14 cellular contexts compared by ENCODE assay signal in the genomic region with DNA sequence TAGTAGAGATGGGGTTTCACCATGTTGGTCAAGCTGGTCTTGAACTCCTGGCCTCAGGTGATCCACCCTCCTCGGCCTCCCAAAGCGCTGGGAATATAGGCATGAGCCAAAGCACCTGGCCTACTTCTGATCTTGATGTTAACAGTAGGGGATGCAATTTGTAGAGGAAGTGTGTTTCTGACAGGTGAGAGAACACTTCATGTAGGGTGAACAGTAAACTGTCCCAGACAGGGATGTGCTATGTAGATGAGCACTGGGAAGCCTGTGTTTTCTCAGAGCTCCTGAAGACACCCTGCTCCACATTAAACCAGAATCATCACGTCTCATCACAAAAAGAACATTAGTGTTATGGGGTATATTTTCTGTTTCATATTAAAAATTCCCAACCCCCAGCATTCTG. TPM values are rescaled to one million over a fixed set of nuclear protein-coding genes. Genes with fewer than 3 reads are reported as not detected.
A peak's percentile ranks its signal among the peaks of the same experiment; 100 is the strongest.
DNase-seq lines count a peak whose midpoint lies in the region; ATAC-seq, FAIRE-seq and TF ChIP-seq lines count a peak whose summit lies in the region.
"Had no signal": no experiment of that assay in that cellular context is flagged by ENCODE, and none has a peak within 500 bp of the region (broad histone marks: within the 10 kb centered on the region; RNA-seq: fewer than 3 reads in every experiment).

No MANE protein-coding gene starts in this region.

- no peak for TF ChIP-seq POLR2A in GM12892 (IDR thresholded peaks at IDR 0.05; ENCODE audit: low read depth, low read length)

- H3K27ac Mint-ChIP-seq in CD4-positive, alpha-beta memory T cell, result peak overlapping the region; percentile 52 to 93 (median 75)
- no peak overlapping the region for H3K27ac Mint-ChIP-seq in activated B cell treated with CpG ODN at 0.5 μM for 24 hours
- H3K27ac Mint-ChIP-seq in naive thymus-derived CD8-positive, alpha-beta T cell, result peak overlapping the region; percentile 35 to 98 (median 86)
- no peak overlapping the region for H3K27ac Mint-ChIP-seq in natural killer cell treated with Interleukin-12 subunit alpha and Interleukin-12 subunit beta and Interleukin-15 and Interleukin-18, amount 100 ng/mL, for 72 hours

- H3K9me3 Mint-ChIP-seq in CD4-positive, alpha-beta memory T cell, result peaks cover 0 to 3% (median 0%) of the 10 kb centered on the region in 8 donors
- no peaks in the 10 kb centered on the region for H3K9me3 Mint-ChIP-seq in activated B cell treated with CpG ODN at 0.5 μM for 24 hours
- H3K9me3 Mint-ChIP-seq in naive thymus-derived CD8-positive, alpha-beta T cell, result no peaks in the 10 kb centered on the region
- H3K9me3 Mint-ChIP-seq in natural killer cell treated with Interleukin-12 subunit alpha and Interleukin-12 subunit beta and Interleukin-15 and Interleukin-18, amount 100 ng/mL, for 72 hours, result no peaks in the 10 kb centered on the region

- DNase-seq in CD4-positive, alpha-beta memory T cell, result no peak
- DNase-seq in GM12892 (ENCODE audit: insufficient read length) (no peak), activated B cell treated with CpG ODN at 0.5 μM for 24 hours (no peak), SIG-M5 (lab: John Stamatoyannopoulos, UW) (no peak), ascending aorta (ENCODE audit: low spot score in 2 of 2) (no peak), H7 (no peak)
- DNase-seq in naive thymus-derived CD8-positive, alpha-beta T cell, result no peak
- no peak for DNase-seq in natural killer cell treated with Interleukin-12 subunit alpha and Interleukin-12 subunit beta and Interleukin-15 and Interleukin-18, amount 100 ng/mL, for 72 hours (ENCODE audit: low spot score)
- DNase-seq: EL, NCI-H1417, NCI-H187 treated with DMSO at 0.1 percent for 48 hours, NCI-H69, RPMI8226, SJCRH30 had no signal

- no peaks in the 10 kb centered on the region for H3K27me3 ChIP-seq in CD4-positive, alpha-beta memory T cell (ENCODE audit: insufficient read depth, low read length)
- no peaks in the 10 kb centered on the region for H3K27me3 ChIP-seq in ascending aorta
- no peaks in the 10 kb centered on the region for H3K27me3 ChIP-seq in H7 (ENCODE audit: control insufficient read depth, insufficient read depth, low read length)
- H3K27me3 ChIP-seq: SJCRH30 had no signal

- ATAC-seq in activated B cell treated with CpG ODN at 0.5 μM for 24 hours (ENCODE audit: low read depth), result no peak
- ATAC-seq in naive thymus-derived CD8-positive, alpha-beta T cell, result no peak
- ATAC-seq in natural killer cell treated with Interleukin-12 subunit alpha and Interleukin-12 subunit beta and Interleukin-15 and Interleukin-18, amount 100 ng/mL, for 72 hours, result no peak

- H3K36me3 Mint-ChIP-seq in CD4-positive, alpha-beta memory T cell, result peaks cover 7 to 19% of the 10 kb centered on the region in 2 donors
- no peaks in the 10 kb centered on the region for H3K36me3 Mint-ChIP-seq in activated B cell treated with CpG ODN at 0.5 μM for 24 hours (ENCODE audit: low read depth)
- peaks cover 4 to 13% (median 11%) of the 10 kb centered on the region in 3 donors for H3K36me3 Mint-ChIP-seq in naive thymus-derived CD8-positive, alpha-beta T cell
- H3K36me3 Mint-ChIP-seq in natural killer cell treated with Interleukin-12 subunit alpha and Interleukin-12 subunit beta and Interleukin-15 and Interleukin-18, amount 100 ng/mL, for 72 hours, result no peaks in the 10 kb centered on the region

- no peak overlapping the region for H3K27ac ChIP-seq in CD4-positive, alpha-beta memory T cell (ENCODE audit: low read depth, low read length)
- H3K27ac ChIP-seq in ascending aorta, result no peak overlapping the region
- H3K27ac ChIP-seq: SJCRH30 had no signal

- CTCF ChIA-PET in CD4-positive, alpha-beta memory T cell (lab: Charles Lee; ENCODE audit: partially characterized antibody), result interaction anchor here (0.5 to 7.1 kb wide), 7 partner anchors 8 to 54 kb away, joined by 3 to 86 read pairs (median 5); a partner anchor contains a TSS
- CTCF ChIA-PET in activated B cell treated with CpG ODN at 0.5 μM for 24 hours (lab: Charles Lee), result interaction anchor here (1.0 to 1.3 kb wide), 2 partner anchors 11 to 56 kb away, joined by 3 read pairs; no protein-coding TSS in a partner anchor

- H3K4me3 Mint-ChIP-seq in CD4-positive, alpha-beta memory T cell, result peak overlapping the region in 3 of 8 donors; percentile 17 to 53 (median 30)
- H3K4me3 Mint-ChIP-seq in activated B cell treated with CpG ODN at 0.5 μM for 24 hours, result peak overlapping the region; percentile 28
- peak overlapping the region in 4 of 10 donors; percentile 20 to 73 (median 30) for H3K4me3 Mint-ChIP-seq in naive thymus-derived CD8-positive, alpha-beta T cell
- no peak overlapping the region for H3K4me3 Mint-ChIP-seq in natural killer cell treated with Interleukin-12 subunit alpha and Interleukin-12 subunit beta and Interleukin-15 and Interleukin-18, amount 100 ng/mL, for 72 hours

- no peaks in the 10 kb centered on the region for H3K9me3 ChIP-seq in CD4-positive, alpha-beta memory T cell (ENCODE audit: control insufficient read depth in 1 of 2, low read length in 2 of 2)
- no peaks in the 10 kb centered on the region for H3K9me3 ChIP-seq in ascending aorta
- H3K9me3 ChIP-seq: SJCRH30 had no signal

- peak; percentile 91 for FAIRE-seq in GM12892 (lab: Jason Lieb, UNC)

- no peaks in the 10 kb centered on the region for H3K36me3 ChIP-seq in CD4-positive, alpha-beta memory T cell (ENCODE audit: insufficient read depth, low read length)
- H3K36me3 ChIP-seq in ascending aorta (no peaks in the 10 kb centered on the region), H7 (replicated peaks; ENCODE audit: control insufficient read depth, insufficient read depth, low read length) (no peaks in the 10 kb centered on the region)
- H3K36me3 ChIP-seq: SJCRH30 had no signal

- H3K27me3 Mint-ChIP-seq in CD4-positive, alpha-beta memory T cell, result no peaks in the 10 kb centered on the region
- no peaks in the 10 kb centered on the region for H3K27me3 Mint-ChIP-seq in activated B cell treated with CpG ODN at 0.5 μM for 24 hours
- H3K27me3 Mint-ChIP-seq in naive thymus-derived CD8-positive, alpha-beta T cell, result no peaks in the 10 kb centered on the region
- no peaks in the 10 kb centered on the region for H3K27me3 Mint-ChIP-seq in natural killer cell treated with Interleukin-12 subunit alpha and Interleukin-12 subunit beta and Interleukin-15 and Interleukin-18, amount 100 ng/mL, for 72 hours

- intact Hi-C loops in CD4-positive, alpha-beta memory T cell (cut with micrococcal nuclease), result no loop called here
- intact Hi-C loops in activated B cell treated with CpG ODN at 0.5 μM for 24 hours (cut with micrococcal nuclease), result no loop called here
- intact Hi-C loops in ascending aorta (cut with DNase I), result no loop called here

- peaks cover 68% of the 10 kb centered on the region for H3K4me1 ChIP-seq in CD4-positive, alpha-beta memory T cell (ENCODE audit: insufficient read depth, low read length)
- H3K4me1 ChIP-seq in ascending aorta, result no peaks in the 10 kb centered on the region
- H3K4me1 ChIP-seq: SJCRH30 had no signal

- no peak for TF ChIP-seq CTCF in activated B cell treated with CpG ODN at 0.5 μM for 24 hours (IDR thresholded peaks at IDR 0.05)
- no peak for TF ChIP-seq CTCF in ascending aorta (IDR thresholded peaks at IDR 0.05)

- POLR2A ChIA-PET in CD4-positive, alpha-beta memory T cell (lab: Charles Lee; ENCODE audit: partially characterized antibody), result interaction anchor here (1.2 to 8.7 kb wide), 6 partner anchors 8 to 45 kb away, joined by 3 to 131 read pairs (median 48); a partner anchor contains a TSS
- POLR2A ChIA-PET in activated B cell treated with CpG ODN at 0.5 μM for 24 hours (lab: Charles Lee), result interaction anchor here (1.1 kb wide), 1 partner anchor 12 kb away, joined by 3 read pairs; no protein-coding TSS in a partner anchor
- POLR2A ChIA-PET in naive thymus-derived CD8-positive, alpha-beta T cell (lab: Charles Lee), result interaction anchor here (0.7 to 8.4 kb wide), 7 partner anchors 9 to 85 kb away, joined by 3 to 144 read pairs (median 4); no protein-coding TSS in a partner anchor

- no peak overlapping the region for H3K4me3 ChIP-seq in CD4-positive, alpha-beta memory T cell (ENCODE audit: low read length in 2 of 2)
- H3K4me3 ChIP-seq in ascending aorta, result no peak overlapping the region
- no peak overlapping the region for H3K4me3 ChIP-seq in H7 (ENCODE audit: insufficient read depth, low read depth, low read length)
- H3K4me3 ChIP-seq: SJCRH30 had no signal

- H3K4me1 Mint-ChIP-seq in CD4-positive, alpha-beta memory T cell, result peaks cover 58 to 82% (median 73%) of the 10 kb centered on the region in 4 donors
- H3K4me1 Mint-ChIP-seq in activated B cell treated with CpG ODN at 0.5 μM for 24 hours, result peaks cover 66% of the 10 kb centered on the region
- H3K4me1 Mint-ChIP-seq in naive thymus-derived CD8-positive, alpha-beta T cell, result peaks cover 30 to 91% (median 86%) of the 10 kb centered on the region in 4 donors
- peaks cover 36 to 37% of the 10 kb centered on the region in 2 donors for H3K4me1 Mint-ChIP-seq in natural killer cell treated with Interleukin-12 subunit alpha and Interleukin-12 subunit beta and Interleukin-15 and Interleukin-18, amount 100 ng/mL, for 72 hours (ENCODE audit: low read depth in 2 of 2)

RNA-seq across cellular contexts. Expression of a gene that starts 45.2 kb away (rescaled TPM):
- total RNA-seq in CD4-positive, alpha-beta memory T cell, result 10 to 100 TPM; 26.6 to 30.9 TPM
- polyA plus RNA-seq in CD4-positive, alpha-beta memory T cell, result 10 to 100 TPM in 1 of 2 donors, 1 to 10 TPM in 1; 6.7 to 13.9 TPM
- polyA plus RNA-seq in GM12892 (2012; ENCODE audit: missing spikeins), result 6.4 TPM
- 2.9 and 4.3 TPM in 2 replicates for total RNA-seq in activated B cell treated with CpG ODN at 0.5 μM for 24 hours
- total RNA-seq in naive thymus-derived CD8-positive, alpha-beta T cell, result 10 to 100 TPM; 33.7 to 35.2 TPM
- 10 to 100 TPM in 1 of 3 donors, 1 to 10 TPM in 2; 6.8 to 12.8 (median 7.1) TPM for polyA plus RNA-seq in naive thymus-derived CD8-positive, alpha-beta T cell
- total RNA-seq in natural killer cell treated with Interleukin-12 subunit alpha and Interleukin-12 subunit beta and Interleukin-15 and Interleukin-18, amount 100 ng/mL, for 72 hours, result 1 to 10 TPM; 3.4 to 3.5 TPM
- total RNA-seq in ascending aorta, result 8.5 TPM
- total RNA-seq in H7 (2014; rRNA removed; shearing (Covaris generic)), result 8.1 and 15.9 TPM in 2 replicates

Comparison
In these comparisons a context has a peak if more than half of its experiments do, and no peak if none do; other contexts are left out.
1. H3K27ac Mint-ChIP-seq: peak in CD4-positive, alpha-beta memory T cell (7 of 7) and naive thymus-derived CD8-positive, alpha-beta T cell (10 of 10); none in activated B cell treated with CpG ODN at 0.5 μM for 24 hours (single experiment) and natural killer cell treated with Interleukin-12 subunit alpha and Interleukin-12 subunit beta and Interleukin-15 and Interleukin-18, amount 100 ng/mL, for 72 hours (0 of 2).